22 cellular contexts compared by ENCODE assay signal in the genomic region with DNA sequence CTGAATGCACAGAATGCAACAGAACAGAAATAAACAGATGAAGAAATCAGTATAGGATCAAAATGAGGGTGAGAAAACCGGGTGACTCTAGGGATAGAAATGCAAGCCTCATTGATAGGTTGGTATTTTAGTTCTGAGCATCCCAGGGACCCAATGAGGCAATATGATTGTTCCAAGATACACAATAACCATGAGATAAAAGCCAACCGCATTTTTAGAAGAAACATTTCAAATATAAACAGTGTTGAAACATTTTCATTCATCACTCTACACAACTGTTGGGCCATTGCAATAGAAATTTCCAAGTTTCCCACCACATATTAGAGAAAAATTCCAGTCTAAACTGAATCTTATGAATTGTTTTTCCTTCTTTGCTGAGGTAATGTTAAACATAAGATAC.
"Had no signal": no experiment of that assay in that cellular context is flagged by ENCODE, and none has a peak within 500 bp of the region (broad histone marks: within the 10 kb centered on the region; RNA-seq: fewer than 3 reads in every experiment).

No MANE protein-coding gene starts in this region.

- H3K36me3 ChIP-seq: ascending aorta, breast epithelium, esophagus muscularis mucosa, neutrophil, pancreas had no signal

- H3K9me3 ChIP-seq: ascending aorta, breast epithelium, esophagus muscularis mucosa, neutrophil, pancreas had no signal

- H3K27me3 ChIP-seq: ascending aorta, breast epithelium, esophagus muscularis mucosa, pancreas had no signal

- H3K4me3 ChIP-seq: ascending aorta, breast epithelium, coronary artery, esophagus muscularis mucosa, pancreas, SK-N-MC, skin epidermis had no signal

- ATAC-seq: activated CD8-positive, alpha-beta memory T cell treated with anti-CD3 and anti-CD28 coated beads, Interleukin-2, amount 10 ng/mL, durations not matched to agents 7 days and 5 days; activated CD8-positive, alpha-beta T cell treated with anti-CD3 and anti-CD28 coated beads for 36 hours; activated naive CD4-positive, alpha-beta T cell treated with anti-CD3 and anti-CD28 coated beads, Interleukin-2, amount 50 U/mL, for 72 hours; natural killer cell; right cardiac atrium; T-helper 17 cell had no signal

- H3K27ac ChIP-seq: ascending aorta, breast epithelium, coronary artery, esophagus muscularis mucosa, neutrophil, pancreas, SK-N-MC, skin epidermis had no signal

- DNase-seq: activated CD4-positive, alpha-beta T cell treated with anti-CD3 and anti-CD28 coated beads, Interleukin-2, amount 10 ng/mL, durations not matched to agents 24 days and 14 days; activated CD8-positive, alpha-beta memory T cell treated with anti-CD3 and anti-CD28 coated beads, Interleukin-2, amount 10 ng/mL, durations not matched to agents 7 days and 5 days; activated CD8-positive, alpha-beta T cell treated with anti-CD3 and anti-CD28 coated beads for 36 hours; activated T-cell treated with anti-CD3 and anti-CD28 coated beads for 4 hours; foreskin melanocyte; glutamatergic neuron; hippocampal formation; midbrain; natural killer cell; pancreas; right cardiac atrium; stimulated activated CD4-positive, alpha-beta T cell treated with anti-CD3 and anti-CD28 coated beads, Interleukin-1b, Interleukin-23, amount 100 ng/mL, for 48 hours; SW 1271; T-helper 17 cell had no signal

- H3K4me1 ChIP-seq: ascending aorta, breast epithelium, esophagus muscularis mucosa, pancreas had no signal
